Comparison of ENCODE assay signal across 16 cellular contexts in the genomic region with DNA sequence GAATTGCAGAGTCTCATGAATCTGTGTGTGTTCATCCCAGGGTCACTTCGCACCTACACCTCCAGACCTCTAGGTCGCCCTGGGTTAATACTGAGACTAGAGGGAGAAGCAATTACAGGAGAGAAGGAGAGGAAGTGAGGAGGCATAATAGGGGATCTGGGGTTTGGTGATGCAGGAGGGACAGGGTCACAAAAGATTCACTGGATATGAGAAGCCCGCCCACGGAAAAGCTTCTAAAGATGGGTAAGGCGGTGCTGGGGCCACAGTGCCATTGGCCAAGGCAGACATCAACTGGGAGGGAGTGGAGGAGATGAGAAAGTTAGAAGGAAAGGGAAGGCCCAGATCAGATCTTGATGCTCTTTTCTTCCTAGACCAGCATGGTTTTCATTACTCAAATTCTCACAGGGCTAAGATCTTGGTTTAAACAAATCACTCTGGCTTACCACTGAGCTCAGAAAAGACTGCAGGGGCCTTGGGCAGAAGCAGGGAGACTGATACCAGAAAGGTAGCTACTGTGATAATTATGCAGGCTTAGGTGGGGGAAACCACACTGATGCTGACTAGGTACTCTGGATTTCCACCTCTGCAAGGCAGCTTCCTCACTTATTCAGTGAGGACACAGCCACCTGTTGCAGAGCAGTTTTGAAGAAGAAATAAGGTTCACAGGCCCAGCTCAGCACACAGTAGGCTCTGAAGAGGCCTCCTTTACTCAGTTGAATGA.
"Had no signal": no experiment of that assay in that cellular context is flagged by ENCODE, and none has a peak within 500 bp of the region (broad histone marks: within the 10 kb centered on the region; RNA-seq: fewer than 3 reads in every experiment).

No MANE protein-coding gene starts in this region.

- H3K9me3 Mint-ChIP-seq: activated T-helper 17 cell treated with anti-CD3 and anti-CD28 coated beads, Interleukin-2, amount 50 U/mL, for 72 hours; stimulated activated effector memory CD8-positive, alpha-beta T cell treated with anti-CD3 and anti-CD28 coated beads, Interleukin-12 subunit alpha, Interleukin-12 subunit beta, amount 100 ng/mL, for 72 hours had no signal

- H3K9me3 ChIP-seq: adrenal gland, prostate gland, right lobe of liver, uterus had no signal

- H3K36me3 Mint-ChIP-seq: stimulated activated effector memory CD8-positive, alpha-beta T cell treated with anti-CD3 and anti-CD28 coated beads, Interleukin-12 subunit alpha, Interleukin-12 subunit beta, amount 100 ng/mL, for 72 hours had no signal

- H3K4me3 Mint-ChIP-seq: activated T-helper 17 cell treated with anti-CD3 and anti-CD28 coated beads, Interleukin-2, amount 50 U/mL, for 72 hours; stimulated activated effector memory CD8-positive, alpha-beta T cell treated with anti-CD3 and anti-CD28 coated beads, Interleukin-12 subunit alpha, Interleukin-12 subunit beta, amount 100 ng/mL, for 72 hours; WTC11 had no signal

- DNase-seq: activated CD4-positive, alpha-beta T cell treated with anti-CD3 and anti-CD28 coated beads for 48 hours; activated naive CD4-positive, alpha-beta T cell treated with anti-CD3 and anti-CD28 coated beads, Interleukin-2, amount 50 U/mL, for 16 hours; esophagus squamous epithelium; hippocampal formation; mesenchymal stem cell; naive thymus-derived CD8-positive, alpha-beta T cell; nucleus accumbens; spleen; uterus had no signal

- H3K27ac ChIP-seq: adrenal gland, cardiac muscle cell, esophagus squamous epithelium, prostate gland, right lobe of liver, spleen, uterus had no signal

- H3K4me1 ChIP-seq: prostate gland had no signal

- H3K36me3 ChIP-seq: adrenal gland, cardiac muscle cell, prostate gland, right lobe of liver, spleen, uterus had no signal

- H3K27me3 ChIP-seq: adrenal gland, right lobe of liver, uterus had no signal

- H3K27ac Mint-ChIP-seq: activated T-helper 17 cell treated with anti-CD3 and anti-CD28 coated beads, Interleukin-2, amount 50 U/mL, for 72 hours; stimulated activated effector memory CD8-positive, alpha-beta T cell treated with anti-CD3 and anti-CD28 coated beads, Interleukin-12 subunit alpha, Interleukin-12 subunit beta, amount 100 ng/mL, for 72 hours; WTC11 had no signal

- H3K4me3 ChIP-seq: adrenal gland, cardiac muscle cell, esophagus squamous epithelium, prostate gland, right lobe of liver, spleen, uterus had no signal
